In genomic region chr2:73089270-73090030, GRCh38 we compare ENCODE assay signal across 10 cellular contexts.
DNase-seq lines count a peak whose midpoint lies in the region; ATAC-seq and TF ChIP-seq lines count a peak whose summit lies in the region.
"Had no signal": no experiment of that assay in that cellular context is flagged by ENCODE, and none has a peak within 500 bp of the region (broad histone marks: within the 10 kb centered on the region; RNA-seq: fewer than 3 reads in every experiment).

No MANE protein-coding gene starts in this region.

- peak overlapping the region; percentile 89 for H3K27ac Mint-ChIP-seq in stimulated activated effector memory CD8-positive, alpha-beta T cell treated with anti-CD3 and anti-CD28 coated beads, Interleukin-12 subunit alpha, Interleukin-12 subunit beta, amount 100 ng/mL, for 72 hours
- H3K27ac Mint-ChIP-seq: activated T-helper 17 cell treated with anti-CD3 and anti-CD28 coated beads, Interleukin-2, amount 50 U/mL, for 72 hours had no signal

- H3K36me3 Mint-ChIP-seq in stimulated activated effector memory CD8-positive, alpha-beta T cell treated with anti-CD3 and anti-CD28 coated beads, Interleukin-12 subunit alpha, Interleukin-12 subunit beta, amount 100 ng/mL, for 72 hours, result peaks cover 5% of the 10 kb centered on the region

- ATAC-seq in stimulated activated effector memory CD8-positive, alpha-beta T cell treated with anti-CD3 and anti-CD28 coated beads, Interleukin-12 subunit alpha, Interleukin-12 subunit beta, amount 100 ng/mL, for 72 hours, result no peak
- ATAC-seq in GM21381 (IDR thresholded peaks at IDR 0.05; ENCODE audit: unreplicated experiment), result no peak
- no peak for ATAC-seq in HG03354 (IDR thresholded peaks at IDR 0.05; ENCODE audit: poor library complexity, severe bottlenecking, unreplicated experiment)
- no peak for ATAC-seq in stimulated activated naive CD8-positive, alpha-beta T cell treated with anti-CD3 and anti-CD28 coated beads, Interleukin-15, Interleukin-2, amounts not matched to agents 100 U/mL and 50 U/mL, for 24 hours
- ATAC-seq: activated T-helper 17 cell treated with anti-CD3 and anti-CD28 coated beads, Interleukin-2, amount 50 U/mL, for 72 hours had no signal

- DNase-seq in HCEC 1CT, result peak; percentile 98
- DNase-seq in astrocyte of the spinal cord (ENCODE audit: low read depth, low spot score), result peak; percentile 98
- peak; percentile 99 for DNase-seq in iris pigment epithelial cell (ENCODE audit: low read depth)
- DNase-seq in stimulated activated effector memory CD8-positive, alpha-beta T cell treated with anti-CD3 and anti-CD28 coated beads, Interleukin-12 subunit alpha, Interleukin-12 subunit beta, amount 100 ng/mL, for 72 hours (ENCODE audit: low spot score in 2 of 2), result no peak
- DNase-seq in stimulated activated naive CD8-positive, alpha-beta T cell treated with anti-CD3 and anti-CD28 coated beads, Interleukin-15, Interleukin-2, amounts not matched to agents 100 U/mL and 50 U/mL, for 24 hours, result no peak
- no peak for DNase-seq in NCI-H1694 treated with DMSO at 0.1 percent for 48 hours (lab: John Stamatoyannopoulos, UW)
- DNase-seq: NCI-H446 had no signal

- H3K4me3 ChIP-seq in astrocyte of the spinal cord (ENCODE audit: low read depth, low read length), result no peak overlapping the region

- no peak for TF ChIP-seq CTCF in astrocyte of the spinal cord (IDR thresholded peaks at IDR 0.05; ENCODE audit: low read depth, low read length)

- H3K4me3 Mint-ChIP-seq in stimulated activated effector memory CD8-positive, alpha-beta T cell treated with anti-CD3 and anti-CD28 coated beads, Interleukin-12 subunit alpha, Interleukin-12 subunit beta, amount 100 ng/mL, for 72 hours, result no peak overlapping the region
- H3K4me3 Mint-ChIP-seq: activated T-helper 17 cell treated with anti-CD3 and anti-CD28 coated beads, Interleukin-2, amount 50 U/mL, for 72 hours had no signal

- in situ Hi-C loops in astrocyte of the spinal cord (cut with HindIII; ENCODE audit: low sequenced_read_pairs), result no loop called here

- H3K9me3 Mint-ChIP-seq in stimulated activated effector memory CD8-positive, alpha-beta T cell treated with anti-CD3 and anti-CD28 coated beads, Interleukin-12 subunit alpha, Interleukin-12 subunit beta, amount 100 ng/mL, for 72 hours, result no peaks in the 10 kb centered on the region
- H3K9me3 Mint-ChIP-seq: activated T-helper 17 cell treated with anti-CD3 and anti-CD28 coated beads, Interleukin-2, amount 50 U/mL, for 72 hours had no signal

- H3K4me1 Mint-ChIP-seq in stimulated activated effector memory CD8-positive, alpha-beta T cell treated with anti-CD3 and anti-CD28 coated beads, Interleukin-12 subunit alpha, Interleukin-12 subunit beta, amount 100 ng/mL, for 72 hours, result peaks cover 43% of the 10 kb centered on the region

Comparison
In these comparisons a context has a peak if more than half of its experiments do, and no peak if none do; other contexts are left out.
1. DNase-seq: peak in HCEC 1CT (single experiment), astrocyte of the spinal cord (single experiment) and iris pigment epithelial cell (single experiment); none in stimulated activated effector memory CD8-positive, alpha-beta T cell treated with anti-CD3 and anti-CD28 coated beads, Interleukin-12 subunit alpha, Interleukin-12 subunit beta, amount 100 ng/mL, for 72 hours (0 of 2), stimulated activated naive CD8-positive, alpha-beta T cell treated with anti-CD3 and anti-CD28 coated beads, Interleukin-15, Interleukin-2, amounts not matched to agents 100 U/mL and 50 U/mL, for 24 hours (single experiment) and NCI-H1694 treated with DMSO at 0.1 percent for 48 hours (single experiment).